Comparison of ENCODE assay signal across 11 cellular contexts in genomic region chr7:28615091-28615490, GRCh38.
DNase-seq lines count a peak whose midpoint lies in the region; ATAC-seq and TF ChIP-seq lines count a peak whose summit lies in the region.
"Had no signal": no experiment of that assay in that cellular context is flagged by ENCODE, and none has a peak within 500 bp of the region (broad histone marks: within the 10 kb centered on the region; RNA-seq: fewer than 3 reads in every experiment).

No MANE protein-coding gene starts in this region.

- in situ Hi-C loops in astrocyte of the cerebellum (cut with HindIII; ENCODE audit: low sequenced_read_pairs) = no loop called here

- no peak overlapping the region for H3K27ac Mint-ChIP-seq in stimulated activated effector memory CD8-positive, alpha-beta T cell treated with anti-CD3 and anti-CD28 coated beads, Interleukin-12 subunit alpha, Interleukin-12 subunit beta, amount 100 ng/mL, for 72 hours

- WGBS in mesenchymal stem cell = 81% methylated on average over 4 of the region's 4 CpGs
- WGBS in thyroid gland, 2 donors = 81 to 88% methylated on average over 1 to 4 of the region's 4 CpGs

- H2BK12ac ChIP-seq in mesenchymal stem cell (ENCODE audit: low read length in 2 of 2) = no peak overlapping the region

- TF ChIP-seq CTCF in astrocyte of the cerebellum (IDR thresholded peaks at IDR 0.05; ENCODE audit: low read depth, low read length, missing control alignments) (peak; percentile 27), thyroid gland (IDR thresholded peaks at IDR 0.05) (peak in 1 of 6 experiments; percentile 19)

- H2AK5ac ChIP-seq in mesenchymal stem cell (ENCODE audit: low read length, severe bottlenecking) = peak overlapping the region; percentile 13

- H3K4me1 ChIP-seq in mesenchymal stem cell (ENCODE audit: control insufficient read depth, insufficient read depth, low read depth, low read length) (peaks cover 8% of the 10 kb centered on the region), thyroid gland (peaks cover 0 to under 1% of the 10 kb centered on the region in 2 donors)

- intact Hi-C loops in thyroid gland (cut with DNase I) = no loop called here

- H3K4ac ChIP-seq in mesenchymal stem cell (ENCODE audit: low read depth in 1 of 2, low read length in 2 of 2) = no peak overlapping the region

- H4K8ac ChIP-seq in mesenchymal stem cell (ENCODE audit: low read length) = no peak overlapping the region

- H3K4me2 ChIP-seq in mesenchymal stem cell (ENCODE audit: low read length, poor library complexity, severe bottlenecking) = no peak overlapping the region

- H3K27ac ChIP-seq in mesenchymal stem cell (ENCODE audit: low read length, poor library complexity, severe bottlenecking) (no peak overlapping the region), thyroid gland (no peak overlapping the region)
- H3K27ac ChIP-seq: skin epidermis had no signal

- H3K27me3 ChIP-seq in mesenchymal stem cell (ENCODE audit: control insufficient read depth in 1 of 2, insufficient read depth in 1 of 2, low read length in 2 of 2) (peaks cover 0 to 1% of the 10 kb centered on the region in 2 experiments), thyroid gland (no peaks in the 10 kb centered on the region)

- no peaks in the 10 kb centered on the region for H3K9me3 ChIP-seq in mesenchymal stem cell (ENCODE audit: control insufficient read depth, low read length)
- H3K9me3 ChIP-seq in thyroid gland = no peaks in the 10 kb centered on the region
- H3K9me3 ChIP-seq: Caco-2 had no signal

- H3K4me3 Mint-ChIP-seq in stimulated activated effector memory CD8-positive, alpha-beta T cell treated with anti-CD3 and anti-CD28 coated beads, Interleukin-12 subunit alpha, Interleukin-12 subunit beta, amount 100 ng/mL, for 72 hours = no peak overlapping the region

- H2BK15ac ChIP-seq in mesenchymal stem cell (ENCODE audit: low read depth, poor library complexity, severe bottlenecking) = no peak overlapping the region

- no peak overlapping the region for H3K23ac ChIP-seq in mesenchymal stem cell (ENCODE audit: low read length in 2 of 2)

- H3K4me3 ChIP-seq in astrocyte of the cerebellum (ENCODE audit: low read depth, low read length) (no peak overlapping the region), mesenchymal stem cell (ENCODE audit: insufficient read depth in 1 of 2, low read depth in 1 of 2, low read length in 2 of 2) (no peak overlapping the region), thyroid gland (replicated peaks in 1 of 3) (no peak overlapping the region)
- H3K4me3 ChIP-seq: skin epidermis had no signal

- no peak for TF ChIP-seq POLR2A in thyroid gland (IDR thresholded peaks at IDR 0.05)

- peak overlapping the region; percentile 18 for H4K91ac ChIP-seq in mesenchymal stem cell (ENCODE audit: low read length)

- H3K4me1 Mint-ChIP-seq in stimulated activated effector memory CD8-positive, alpha-beta T cell treated with anti-CD3 and anti-CD28 coated beads, Interleukin-12 subunit alpha, Interleukin-12 subunit beta, amount 100 ng/mL, for 72 hours = no peaks in the 10 kb centered on the region

- H3K79me1 ChIP-seq in mesenchymal stem cell (replicated peaks; ENCODE audit: low read length, poor library complexity, severe bottlenecking) = peaks cover 2% of the 10 kb centered on the region

- no peaks in the 10 kb centered on the region for H3K9me3 Mint-ChIP-seq in stimulated activated effector memory CD8-positive, alpha-beta T cell treated with anti-CD3 and anti-CD28 coated beads, Interleukin-12 subunit alpha, Interleukin-12 subunit beta, amount 100 ng/mL, for 72 hours

- no peak overlapping the region for H2AFZ ChIP-seq in mesenchymal stem cell (ENCODE audit: low read depth, low read length)

- no peak overlapping the region for H3K9ac ChIP-seq in mesenchymal stem cell (ENCODE audit: low read length)

- H3K36me3 ChIP-seq in mesenchymal stem cell (ENCODE audit: control insufficient read depth in 1 of 2, insufficient read depth in 2 of 2, low read depth in 1 of 2, low read length in 2 of 2) = peaks cover 0 to 4% of the 10 kb centered on the region in 2 experiments
- H3K36me3 ChIP-seq in thyroid gland = no peaks in the 10 kb centered on the region

- H3K18ac ChIP-seq in mesenchymal stem cell (ENCODE audit: low read depth in 1 of 2, low read length in 2 of 2) = no peak overlapping the region

- H3K36me3 Mint-ChIP-seq in stimulated activated effector memory CD8-positive, alpha-beta T cell treated with anti-CD3 and anti-CD28 coated beads, Interleukin-12 subunit alpha, Interleukin-12 subunit beta, amount 100 ng/mL, for 72 hours = no peaks in the 10 kb centered on the region

- H2BK120ac ChIP-seq in mesenchymal stem cell (ENCODE audit: low read depth, low read length) = no peak overlapping the region

- H2BK5ac ChIP-seq in mesenchymal stem cell (ENCODE audit: low read depth, low read length, poor library complexity, severe bottlenecking) = no peak overlapping the region

- DNase-seq in DMS53 treated with DMSO at 0.1 percent for 48 hours (lab: John Stamatoyannopoulos, UW; ENCODE audit: unreplicated experiment) (peak; percentile 18), HT1080 (ENCODE audit: low read depth) (peak; percentile 25), astrocyte of the cerebellum (ENCODE audit: low read depth) (no peak), mesenchymal stem cell (no peak), thyroid gland (no peak), activated gamma-delta T cell treated with Interleukin-2 at 50 U/mL for 16 hours (no peak)
- no peak for DNase-seq in stimulated activated effector memory CD8-positive, alpha-beta T cell treated with anti-CD3 and anti-CD28 coated beads, Interleukin-12 subunit alpha, Interleukin-12 subunit beta, amount 100 ng/mL, for 72 hours (ENCODE audit: low spot score in 2 of 2)
- DNase-seq: activated T-cell treated with anti-CD3 and anti-CD28 coated beads for 4 hours, Caco-2 had no signal

- ATAC-seq in stimulated activated effector memory CD8-positive, alpha-beta T cell treated with anti-CD3 and anti-CD28 coated beads, Interleukin-12 subunit alpha, Interleukin-12 subunit beta, amount 100 ng/mL, for 72 hours = no peak
- no peak for ATAC-seq in GM18858 (IDR thresholded peaks at IDR 0.05; ENCODE audit: unreplicated experiment)

- peak overlapping the region in 1 of 2 experiments; percentile 46 for H3K14ac ChIP-seq in mesenchymal stem cell (ENCODE audit: low read length in 2 of 2)

Comparison
In these comparisons a context has a peak if more than half of its experiments do, and no peak if none do; other contexts are left out.
1. DNase-seq: peak in DMS53 treated with DMSO at 0.1 percent for 48 hours (single experiment) and HT1080 (single experiment); none in astrocyte of the cerebellum (single experiment), mesenchymal stem cell (single experiment), stimulated activated effector memory CD8-positive, alpha-beta T cell treated with anti-CD3 and anti-CD28 coated beads, Interleukin-12 subunit alpha, Interleukin-12 subunit beta, amount 100 ng/mL, for 72 hours (0 of 2), thyroid gland (0 of 2) and activated gamma-delta T cell treated with Interleukin-2 at 50 U/mL for 16 hours (single experiment).